In genomic region chr17:36921131-36921851, GRCh38 we compare ENCODE assay signal across 8 cellular contexts. TPM values are rescaled to one million over a fixed set of nuclear protein-coding genes. Genes with fewer than 3 reads are reported as not detected.
DNase-seq lines count a peak whose midpoint lies in the region; ATAC-seq lines count a peak whose summit lies in the region.

No MANE protein-coding gene starts in this region.

- intact Hi-C loops in activated CD4-positive, alpha-beta T cell treated with anti-CD3 and anti-CD28 coated beads for 36 hours (cut with DNase I, micrococcal nuclease): loop anchor here in 1 of 2 experiments (1.0 to 2.0 kb wide), 4 partner anchors 27 to 320 kb away; partner anchors contain the start of genes AATF and MRM1

- H3K4me1 Mint-ChIP-seq in activated CD4-positive, alpha-beta T cell treated with anti-CD3 and anti-CD28 coated beads for 36 hours: peaks cover 20% of the 10 kb centered on the region
- H3K4me1 Mint-ChIP-seq in activated T-cell treated with anti-CD3 and anti-CD28 coated beads, Interleukin-2, amount 50 U/mL, for 72 hours (ENCODE audit: low read depth): peaks cover 34% of the 10 kb centered on the region

- H3K9me3 Mint-ChIP-seq in activated CD4-positive, alpha-beta T cell treated with anti-CD3 and anti-CD28 coated beads for 36 hours (ENCODE audit: low read depth): no peaks in the 10 kb centered on the region
- no peaks in the 10 kb centered on the region for H3K9me3 Mint-ChIP-seq in activated T-cell treated with anti-CD3 and anti-CD28 coated beads, Interleukin-2, amount 50 U/mL, for 72 hours

- H3K4me3 Mint-ChIP-seq in activated CD4-positive, alpha-beta T cell treated with anti-CD3 and anti-CD28 coated beads for 36 hours: peak overlapping the region; percentile 24
- H3K4me3 Mint-ChIP-seq in activated T-cell treated with anti-CD3 and anti-CD28 coated beads, Interleukin-2, amount 50 U/mL, for 72 hours: peak overlapping the region; percentile 55 to 77

- DNase-seq in activated CD4-positive, alpha-beta T cell treated with anti-CD3 and anti-CD28 coated beads for 36 hours: peak; percentile 85
- no peak for DNase-seq in activated CD4-positive, alpha-beta T cell treated with anti-CD3 and anti-CD28 coated beads, Interleukin-2, amount 50 U/mL, for 1 hour
- DNase-seq in activated T-cell treated with anti-CD3 and anti-CD28 coated beads, Interleukin-2, amount 50 U/mL, for 72 hours: peak; percentile 72 to 82
- DNase-seq in kidney glomerular epithelial cell (lab: John Stamatoyannopoulos, UW): peak; percentile 96
- peak; percentile 43 to 48 for DNase-seq in stimulated activated CD8-positive, alpha-beta memory T cell treated with anti-CD3 and anti-CD28 coated beads, Interleukin-7, amount 100 ng/mL, for 4 hours (ENCODE audit: low read depth in 2 of 2)
- no peak for DNase-seq in NCI-H187 (lab: John Stamatoyannopoulos, UW)
- DNase-seq in T1000 (lab: John Stamatoyannopoulos, UW): no peak

- H3K27me3 Mint-ChIP-seq in activated CD4-positive, alpha-beta T cell treated with anti-CD3 and anti-CD28 coated beads for 36 hours: peaks cover 42% of the 10 kb centered on the region
- H3K27me3 Mint-ChIP-seq in activated T-cell treated with anti-CD3 and anti-CD28 coated beads, Interleukin-2, amount 50 U/mL, for 72 hours (ENCODE audit: low read depth): peaks cover 53% of the 10 kb centered on the region

- CTCF ChIA-PET in activated CD4-positive, alpha-beta T cell treated with anti-CD3 and anti-CD28 coated beads for 36 hours (lab: Charles Lee): interaction anchor here (1.2 to 1.4 kb wide), 2 partner anchors 9 to 13 kb away, joined by 3 to 5 read pairs; no protein-coding TSS in a partner anchor

- POLR2A ChIA-PET in activated CD4-positive, alpha-beta T cell treated with anti-CD3 and anti-CD28 coated beads for 36 hours (lab: Charles Lee): interaction anchor here (0.6 to 1.3 kb wide), 6 partner anchors 12 to 532 kb away, joined by 3 to 6 read pairs (median 3); no protein-coding TSS in a partner anchor

- no peaks in the 10 kb centered on the region for H3K36me3 Mint-ChIP-seq in activated CD4-positive, alpha-beta T cell treated with anti-CD3 and anti-CD28 coated beads for 36 hours (ENCODE audit: low read depth)
- H3K36me3 Mint-ChIP-seq in activated T-cell treated with anti-CD3 and anti-CD28 coated beads, Interleukin-2, amount 50 U/mL, for 72 hours (ENCODE audit: insufficient read depth in 2 of 2): no peaks in the 10 kb centered on the region

- peak; percentile 93 for ATAC-seq in activated CD4-positive, alpha-beta T cell treated with anti-CD3 and anti-CD28 coated beads for 36 hours
- ATAC-seq in activated T-cell treated with anti-CD3 and anti-CD28 coated beads, Interleukin-2, amount 50 U/mL, for 72 hours (replicated peaks in 1 of 2): peak; percentile 96 to 98
- ATAC-seq in GM21515 (IDR thresholded peaks at IDR 0.05; ENCODE audit: unreplicated experiment): no peak

- H3K27ac Mint-ChIP-seq in activated CD4-positive, alpha-beta T cell treated with anti-CD3 and anti-CD28 coated beads for 36 hours: peak overlapping the region; percentile 85
- H3K27ac Mint-ChIP-seq in activated T-cell treated with anti-CD3 and anti-CD28 coated beads, Interleukin-2, amount 50 U/mL, for 72 hours: peak overlapping the region; percentile 13

RNA-seq across cellular contexts. Expression of gene LHX1, which starts 16.0 kb away (rescaled TPM):
- not detected for total RNA-seq in activated CD4-positive, alpha-beta T cell treated with anti-CD3 and anti-CD28 coated beads for 36 hours
- total RNA-seq in activated T-cell treated with anti-CD3 and anti-CD28 coated beads, Interleukin-2, amount 50 U/mL, for 72 hours: under 1 TPM; 0.32 to 0.34 TPM

RNA-seq across cellular contexts. Expression of gene AATF, which starts 27.5 kb away (rescaled TPM):
- total RNA-seq in activated CD4-positive, alpha-beta T cell treated with anti-CD3 and anti-CD28 coated beads for 36 hours: 100 to 1,000 TPM in 1 of 2 experiments, 10 to 100 TPM in 1; 87.9 to 149 TPM
- 10 to 100 TPM; 85.1 to 91.9 TPM for total RNA-seq in activated T-cell treated with anti-CD3 and anti-CD28 coated beads, Interleukin-2, amount 50 U/mL, for 72 hours

Comparison
In these comparisons a context has a peak if more than half of its experiments do, and no peak if none do; other contexts are left out.
1. DNase-seq: peak in activated CD4-positive, alpha-beta T cell treated with anti-CD3 and anti-CD28 coated beads for 36 hours (single experiment), activated T-cell treated with anti-CD3 and anti-CD28 coated beads, Interleukin-2, amount 50 U/mL, for 72 hours (2 of 2), kidney glomerular epithelial cell (single experiment) and stimulated activated CD8-positive, alpha-beta memory T cell treated with anti-CD3 and anti-CD28 coated beads, Interleukin-7, amount 100 ng/mL, for 4 hours (2 of 2); none in activated CD4-positive, alpha-beta T cell treated with anti-CD3 and anti-CD28 coated beads, Interleukin-2, amount 50 U/mL, for 1 hour (single experiment), NCI-H187 (0 of 2) and T1000 (single experiment).